Comparison of ENCODE assay signal across 8 cellular contexts in genomic region chr7:100626530-100627237, GRCh38. TPM values are rescaled to one million over a fixed set of nuclear protein-coding genes. Genes with fewer than 3 reads are reported as not detected.
A peak's percentile ranks its signal among the peaks of the same experiment; 100 is the strongest.
DNase-seq lines count a peak whose midpoint lies in the region; FAIRE-seq and TF ChIP-seq lines count a peak whose summit lies in the region.

No MANE protein-coding gene starts in this region.

- H3K9me2 ChIP-seq in hepatocyte (replicated peaks; ENCODE audit: insufficient read depth), result no peaks in the 10 kb centered on the region

- H3K36me3 ChIP-seq in HAP-1 (replicated peaks) (no peaks in the 10 kb centered on the region), astrocyte (ENCODE audit: insufficient read depth, low read length) (no peaks in the 10 kb centered on the region), hepatocyte (replicated peaks; ENCODE audit: insufficient read depth, low read depth) (no peaks in the 10 kb centered on the region), skeletal muscle satellite cell (ENCODE audit: insufficient read depth, low read length) (no peaks in the 10 kb centered on the region)

- FAIRE-seq in astrocyte (lab: Jason Lieb, UNC), result no peak

- H3K79me2 ChIP-seq in astrocyte (ENCODE audit: insufficient read depth, low read length) (no peaks in the 10 kb centered on the region), hepatocyte (no peaks in the 10 kb centered on the region)

- DNase-seq in DMS53 treated with DMSO at 0.1 percent for 48 hours (lab: John Stamatoyannopoulos, UW; ENCODE audit: unreplicated experiment) (peak; percentile 73), HAP-1 (ENCODE audit: low spot score in 2 of 2) (peak; percentile 84 to 93), NCI-H1105 treated with DMSO at 0.1 percent for 48 hours (lab: John Stamatoyannopoulos, UW) (peak; percentile 54), T-helper 22 cell (ENCODE audit: low read depth) (peak; percentile 77), astrocyte (ENCODE audit: low read depth) (peak; percentile 67), hepatocyte (ENCODE audit: low spot score) (peak; percentile 90), GF-D8 (lab: John Stamatoyannopoulos, UW) (no peak)

- TF ChIP-seq CTCF in astrocyte (IDR thresholded peaks at IDR 0.05; ENCODE audit: insufficient read depth, low read depth, low read length) (no peak), hepatocyte (IDR thresholded peaks at IDR 0.05; ENCODE audit: poor library complexity) (no peak)

- no peaks in the 10 kb centered on the region for H3K4me1 Mint-ChIP-seq in astrocyte (ENCODE audit: low read depth, unreplicated experiment)

- WGBS in hepatocyte (ENCODE audit: low lambda C conversion rate, missing lambda C conversion rate), result 11% methylated on average over 14 of the region's 37 CpGs

- H3K27me3 Mint-ChIP-seq in astrocyte (ENCODE audit: low read depth, unreplicated experiment), result peaks cover 41% of the 10 kb centered on the region

- no peaks in the 10 kb centered on the region for H3K9me3 Mint-ChIP-seq in astrocyte (ENCODE audit: unreplicated experiment)

- H3K9me3 ChIP-seq in HAP-1, result no peaks in the 10 kb centered on the region
- H3K9me3 ChIP-seq in astrocyte (ENCODE audit: insufficient read depth, low read depth, low read length), result no peaks in the 10 kb centered on the region
- no peaks in the 10 kb centered on the region for H3K9me3 ChIP-seq in hepatocyte (ENCODE audit: low read depth)
- H3K9me3 ChIP-seq in skeletal muscle satellite cell (replicated peaks; ENCODE audit: low read length), result no peaks in the 10 kb centered on the region

- in situ Hi-C loops in HAP-1 (cut with MboI; ENCODE audit: low sequenced_read_pairs), result no loop called here

- H3K27ac ChIP-seq in astrocyte (ENCODE audit: low read depth, low read length) (no peak overlapping the region), hepatocyte (no peak overlapping the region)

- no peaks in the 10 kb centered on the region for H4K20me1 ChIP-seq in astrocyte (ENCODE audit: insufficient read depth, low read length)
- H4K20me1 ChIP-seq in hepatocyte (ENCODE audit: insufficient read depth, poor library complexity, severe bottlenecking), result no peaks in the 10 kb centered on the region

- peak overlapping the region; percentile 50 for H3K9ac ChIP-seq in astrocyte (ENCODE audit: low read length)
- H3K9ac ChIP-seq in skeletal muscle satellite cell (ENCODE audit: low read depth, low read length), result peak overlapping the region; percentile 9

- H3K4me1 ChIP-seq in HAP-1 (peaks cover 10% of the 10 kb centered on the region), astrocyte (ENCODE audit: insufficient read depth, low read length) (no peaks in the 10 kb centered on the region), hepatocyte (ENCODE audit: insufficient read depth) (peaks cover 2% of the 10 kb centered on the region), skeletal muscle satellite cell (ENCODE audit: control insufficient read depth, insufficient read depth, low read length) (peaks cover 4% of the 10 kb centered on the region)

- H3K4me2 ChIP-seq in astrocyte (ENCODE audit: low read length), result peak overlapping the region; percentile 86
- peak overlapping the region; percentile 92 for H3K4me2 ChIP-seq in hepatocyte
- H3K4me2 ChIP-seq in skeletal muscle satellite cell (ENCODE audit: low read length), result peak overlapping the region; percentile 81

- H3K27ac Mint-ChIP-seq in astrocyte (ENCODE audit: unreplicated experiment), result no peak overlapping the region

- peak overlapping the region; percentile 62 for H3K4me3 Mint-ChIP-seq in astrocyte (ENCODE audit: unreplicated experiment)

- H3K4me3 ChIP-seq in HAP-1 (peak overlapping the region; percentile 47), astrocyte (ENCODE audit: insufficient read depth, low read depth, low read length) (peak overlapping the region; percentile 28), hepatocyte (no peak overlapping the region), skeletal muscle satellite cell (ENCODE audit: low read length) (peak overlapping the region; percentile 62)

- peaks cover 7% of the 10 kb centered on the region for H3K36me3 Mint-ChIP-seq in astrocyte (ENCODE audit: low read depth, unreplicated experiment)

- H2AFZ ChIP-seq in astrocyte (ENCODE audit: low read depth, low read length), result peak overlapping the region; percentile 81
- peak overlapping the region; percentile 47 for H2AFZ ChIP-seq in hepatocyte

- H3K27me3 ChIP-seq in HAP-1 (ENCODE audit: low read depth), result no peaks in the 10 kb centered on the region
- H3K27me3 ChIP-seq in astrocyte (ENCODE audit: insufficient read depth, low read length), result no peaks in the 10 kb centered on the region
- H3K27me3 ChIP-seq in hepatocyte, result no peaks in the 10 kb centered on the region
- H3K27me3 ChIP-seq in skeletal muscle satellite cell (ENCODE audit: control insufficient read depth, insufficient read depth, low read length), result no peaks in the 10 kb centered on the region

RNA-seq across cellular contexts. Expression of gene MOSPD3, which starts 14.3 kb away (rescaled TPM):
- total RNA-seq in astrocyte (18.8 and 20.2 TPM in 2 replicates), hepatocyte (8.8 and 10.4 TPM in 2 replicates)
- 39.2 and 44.4 TPM in 2 replicates for polyA plus RNA-seq in hepatocyte
- total RNA-seq in skeletal muscle satellite cell (2012; rRNA removed), result 6.6 and 10.1 TPM in 2 replicates

RNA-seq across cellular contexts. Expression of gene TFR2, which starts 14.7 kb away (rescaled TPM):
- 0.26 and 0.50 TPM in 2 replicates for total RNA-seq in astrocyte
- total RNA-seq in hepatocyte, result 12.5 and 13.5 TPM in 2 replicates
- 11.1 and 16.8 TPM in 2 replicates for polyA plus RNA-seq in hepatocyte
- 0.66 TPM in 1 of 2 replicates, not detected in the other for total RNA-seq in skeletal muscle satellite cell (2012; rRNA removed)

RNA-seq across cellular contexts. Expression of gene PCOLCE, which starts 24.5 kb away (rescaled TPM):
- total RNA-seq in astrocyte (10.8 and 15.5 TPM in 2 replicates), hepatocyte (64.2 and 90.0 TPM in 2 replicates)
- 249 and 343 TPM in 2 replicates for polyA plus RNA-seq in hepatocyte
- 124 and 181 TPM in 2 replicates for total RNA-seq in skeletal muscle satellite cell (2012; rRNA removed)

RNA-seq across cellular contexts. Expression of gene ACTL6B, which starts 29.6 kb away (rescaled TPM):
- total RNA-seq in astrocyte (not detected in 2 replicates), hepatocyte (not detected in 2 replicates)
- polyA plus RNA-seq in hepatocyte, result not detected in 2 replicates
- not detected in 2 replicates for total RNA-seq in skeletal muscle satellite cell (2012; rRNA removed)

RNA-seq across cellular contexts. Expression of gene FBXO24, which starts 40.6 kb away (rescaled TPM):
- total RNA-seq in astrocyte, result 0.17 and 0.52 TPM in 2 replicates
- total RNA-seq in hepatocyte, result 1.1 and 1.4 TPM in 2 replicates
- 0.49 and 1.6 TPM in 2 replicates for polyA plus RNA-seq in hepatocyte
- total RNA-seq in skeletal muscle satellite cell (2012; rRNA removed), result 0.44 TPM in 1 of 2 replicates, not detected in the other
